ENCODE assay signal across 18 cellular contexts in the genomic region with DNA sequence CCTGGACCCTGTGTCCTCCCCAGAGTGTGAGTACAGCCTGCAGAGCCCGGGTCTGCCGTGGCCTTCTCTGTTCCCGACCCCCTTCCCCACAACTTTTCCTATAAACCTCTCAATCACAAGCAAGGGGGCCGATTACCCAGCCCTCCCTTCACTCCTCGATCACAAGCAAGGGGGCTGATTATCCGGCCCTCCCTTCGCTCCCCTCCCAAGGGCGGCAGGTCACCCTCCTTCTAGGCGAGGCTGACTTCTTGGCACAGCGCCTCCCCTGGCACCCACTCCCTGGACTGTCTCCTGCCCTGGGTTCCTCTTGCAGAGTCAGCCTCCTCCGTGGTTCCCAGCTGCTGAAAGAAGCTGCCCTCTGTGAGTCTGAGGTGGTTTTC. TPM values are rescaled to one million over a fixed set of nuclear protein-coding genes. Genes with fewer than 3 reads are reported as not detected.
A peak's percentile ranks its signal among the peaks of the same experiment; 100 is the strongest.
DNase-seq lines count a peak whose midpoint lies in the region; ATAC-seq and TF ChIP-seq lines count a peak whose summit lies in the region.
"Had no signal": no experiment of that assay in that cellular context is flagged by ENCODE, and none has a peak within 500 bp of the region (broad histone marks: within the 10 kb centered on the region; RNA-seq: fewer than 3 reads in every experiment).

No MANE protein-coding gene starts in this region.

- 51 to 61% (median 60%) methylated on average over 11 of the region's 11 CpGs for WGBS in ovary, 3 donors

- DNase-seq in Right ventricle myocardium superior (no peak), right atrium auricular region (ENCODE audit: low spot score) (no peak), H7 (peak; percentile 55), left colon (no peak), sciatic nerve (ENCODE audit: low spot score) (no peak), uterus (no peak), D341Med (ENCODE audit: low spot score) (no peak), ovary (no peak)
- DNase-seq: EL, GF-D8, NCI-H1105, NCI-H146, NCI-H2029 treated with DMSO at 0.1 percent for 48 hours, NCI-H2171, NCI-H446, NCI-H526, PC-9, SJCRH30 had no signal

- H3K4me1 ChIP-seq in right atrium auricular region: no peaks in the 10 kb centered on the region
- no peaks in the 10 kb centered on the region for H3K4me1 ChIP-seq in uterus
- no peaks in the 10 kb centered on the region for H3K4me1 ChIP-seq in ovary (ENCODE audit: insufficient read depth)
- H3K4me1 ChIP-seq: SJCRH30 had no signal

- intact Hi-C loops in Right ventricle myocardium superior (cut with DNase I) (no loop called here), left colon (cut with DNase I, micrococcal nuclease) (loop anchor here in 1 of 2 donors (10.0 kb wide), 1 partner anchor 244 kb away; no protein-coding TSS in a partner anchor), sciatic nerve (cut with DNase I) (no loop called here), uterus (cut with DNase I; ENCODE audit: low total_unique reads) (no loop called here), ovary (cut with DNase I) (no loop called here)

- TF ChIP-seq EP300 in ovary (IDR thresholded peaks at IDR 0.05): no peak

- H3K9me3 ChIP-seq in right atrium auricular region (no peaks in the 10 kb centered on the region), uterus (no peaks in the 10 kb centered on the region), ovary (no peaks in the 10 kb centered on the region)
- H3K9me3 ChIP-seq: SJCRH30 had no signal

- ATAC-seq in Right ventricle myocardium superior (ENCODE audit: poor library complexity) (peak; percentile 66), left colon (peak; percentile 73), sciatic nerve (peak; percentile 30)

- H3K27ac ChIP-seq in right atrium auricular region (no peak overlapping the region), uterus (no peak overlapping the region), ovary (no peak overlapping the region)
- H3K27ac ChIP-seq: PC-9, SJCRH30 had no signal

- TF ChIP-seq CTCF in right atrium auricular region (IDR thresholded peaks at IDR 0.05) (no peak), uterus (IDR thresholded peaks at IDR 0.05) (no peak), ovary (IDR thresholded peaks at IDR 0.05) (no peak)

- H3K4me3 ChIP-seq in right atrium auricular region (no peak overlapping the region), H7 (ENCODE audit: insufficient read depth, low read depth, low read length) (no peak overlapping the region), uterus (no peak overlapping the region), ovary (no peak overlapping the region)
- H3K4me3 ChIP-seq: PC-9, SJCRH30 had no signal

- H3K36me3 ChIP-seq in right atrium auricular region (no peaks in the 10 kb centered on the region), H7 (replicated peaks; ENCODE audit: control insufficient read depth, insufficient read depth, low read length) (no peaks in the 10 kb centered on the region), uterus (no peaks in the 10 kb centered on the region), ovary (no peaks in the 10 kb centered on the region)
- H3K36me3 ChIP-seq: SJCRH30 had no signal

- TF ChIP-seq POLR2A in uterus (IDR thresholded peaks at IDR 0.05): no peak
- TF ChIP-seq POLR2A in ovary (IDR thresholded peaks at IDR 0.05): no peak

- H3K27me3 ChIP-seq in right atrium auricular region (no peaks in the 10 kb centered on the region), H7 (ENCODE audit: control insufficient read depth, insufficient read depth, low read length) (no peaks in the 10 kb centered on the region), uterus (no peaks in the 10 kb centered on the region), ovary (no peaks in the 10 kb centered on the region)

RNA-seq across cellular contexts. Expression of gene LDLRAP1, which starts 12.3 kb away (rescaled TPM):
- total RNA-seq in Right ventricle myocardium superior (11.8 TPM), right atrium auricular region (10 to 100 TPM in 1 of 2 donors, 1 to 10 TPM in 1; 8.9 to 10.1 TPM), left colon (10 to 100 TPM; 37.7 to 40.2 TPM), sciatic nerve (25.0 TPM), uterus (10 to 100 TPM in 1 of 4 donors, 1 to 10 TPM in 3; 1.2 to 26.6 (median 7.7) TPM), ovary (10 to 100 TPM in 6 of 7 donors, 1 to 10 TPM in 1; 9.3 to 17.4 (median 13.7) TPM)
- 47.0 and 47.9 TPM in 2 replicates for total RNA-seq in H7 (2014; rRNA removed; shearing (Covaris generic))
- polyA plus RNA-seq in ovary: 10 to 100 TPM in 1 of 2 donors, 1 to 10 TPM in 1; 9.1 to 12.2 TPM
